Comparison of ENCODE assay signal across 20 cellular contexts in the genomic region with DNA sequence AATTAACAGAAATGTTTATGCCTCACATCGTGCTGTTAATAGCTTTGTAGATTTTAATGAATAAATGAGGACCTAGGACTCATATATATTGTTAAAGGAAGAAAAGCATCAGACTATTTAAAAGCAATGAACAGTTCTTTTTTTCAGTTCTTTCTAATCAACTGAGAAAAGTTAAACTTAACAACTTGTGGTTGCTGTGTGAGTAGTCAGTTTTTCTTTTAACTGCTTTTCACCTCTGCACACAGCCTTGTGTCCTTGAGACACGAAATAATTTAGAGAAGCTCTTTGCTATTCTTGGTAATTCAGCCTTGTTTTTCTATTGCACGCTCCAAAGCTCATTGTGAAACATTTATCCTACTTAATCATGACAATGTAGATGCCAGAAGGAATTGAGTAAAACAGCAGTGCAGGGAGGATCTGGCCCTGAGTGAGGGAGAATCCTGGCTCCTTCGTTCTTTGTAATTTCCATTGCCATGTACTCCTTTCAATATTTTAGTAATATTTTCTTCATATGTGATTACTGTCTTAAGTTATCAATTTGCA.
A peak's percentile ranks its signal among the peaks of the same experiment; 100 is the strongest.
DNase-seq lines count a peak whose midpoint lies in the region; ATAC-seq, FAIRE-seq and TF ChIP-seq lines count a peak whose summit lies in the region.
"Had no signal": no experiment of that assay in that cellular context is flagged by ENCODE, and none has a peak within 500 bp of the region (broad histone marks: within the 10 kb centered on the region; RNA-seq: fewer than 3 reads in every experiment).

No MANE protein-coding gene starts in this region.

- H4K20me1 ChIP-seq in GM12878 (ENCODE audit: control insufficient read depth, insufficient read depth) = no peaks in the 10 kb centered on the region

- TF ChIP-seq EP300 in GM12878 (IDR thresholded peaks at IDR 0.05; ENCODE audit: borderline replicate concordance in 1 of 2, control insufficient read depth in 1 of 2, low read depth in 2 of 2, low read length in 2 of 2) = no peak

- no peak for TF ChIP-seq RAD21 in GM12878 (IDR thresholded peaks at IDR 0.05; ENCODE audit: insufficient read depth, low read depth, low read length)

- CTCF ChIA-PET in GM12878 (lab: Yijun Ruan, JAX) = no interaction called here

- no peak for FAIRE-seq in GM12878 (lab: Jason Lieb, UNC)
- FAIRE-seq: endothelial cell of umbilical vein, K562 had no signal

- ATAC-seq in GM18519 (IDR thresholded peaks at IDR 0.05; ENCODE audit: low FRiP score, unreplicated experiment) (peak; percentile 39), HG02798 (IDR thresholded peaks at IDR 0.05; ENCODE audit: poor library complexity, unreplicated experiment) (peak; percentile 50), GM12878 (no peak), GM21737 (IDR thresholded peaks at IDR 0.05; ENCODE audit: unreplicated experiment) (no peak), HG02884 (IDR thresholded peaks at IDR 0.05; ENCODE audit: unreplicated experiment) (no peak)
- ATAC-seq: K562, Right ventricle myocardium inferior had no signal

- H3K9me3 ChIP-seq in GM12878 (replicated peaks; ENCODE audit: control insufficient read depth, insufficient read depth, low read length) = no peaks in the 10 kb centered on the region

- peak overlapping the region; percentile 37 for H3K27ac Mint-ChIP-seq in mesothelial cell of epicardium
- H3K27ac Mint-ChIP-seq: CD4-positive, alpha-beta T cell; HFFc6 had no signal

- H3K4me3 ChIP-seq in GM12878 = no peak overlapping the region
- H3K4me3 ChIP-seq: K562 had no signal

- H2AFZ ChIP-seq in GM12878 (ENCODE audit: control insufficient read depth, low read depth, low read length) = no peak overlapping the region; the same call in 1 of the 2 replicates

- peak overlapping the region; percentile 23; the same call in 1 of the 2 replicates for H3K4me2 ChIP-seq in GM12878 (ENCODE audit: control insufficient read depth, insufficient read depth)

- no peaks in the 10 kb centered on the region for H3K27me3 ChIP-seq in GM12878 (replicated peaks in 1 of 2; ENCODE audit: control insufficient read depth in 2 of 2, insufficient read depth in 2 of 2, low read length in 1 of 2)

- no peaks in the 10 kb centered on the region for H3K36me3 ChIP-seq in GM12878 (ENCODE audit: control insufficient read depth in 2 of 2, insufficient read depth in 2 of 2, low read length in 1 of 2)

- H3K4me1 ChIP-seq in GM12878 (ENCODE audit: control insufficient read depth, insufficient read depth, low read length) = no peaks in the 10 kb centered on the region

- no peaks in the 10 kb centered on the region for H3K36me3 Mint-ChIP-seq in mesothelial cell of epicardium

- no peak for TF ChIP-seq CTCF in GM12878 (IDR thresholded peaks at IDR 0.05 in 2 of 3, conservative IDR thresholded peaks at IDR 0.05 in 1 of 3; ENCODE audit: control insufficient read depth in 2 of 3, extremely low read depth in 1 of 3, insufficient read depth in 1 of 3, low read depth in 3 of 3, low read length in 3 of 3)
- TF ChIP-seq CTCF in mesothelial cell of epicardium (IDR thresholded peaks at IDR 0.05; ENCODE audit: unreplicated experiment) = no peak

- no peak overlapping the region for H3K9ac ChIP-seq in GM12878 (ENCODE audit: control insufficient read depth, insufficient read depth, low read length)

- DNase-seq in GM12878 (ENCODE audit: low read depth, low spot score) = no peak
- no peak for DNase-seq in mesothelial cell of epicardium (ENCODE audit: low spot score in 2 of 2, unreplicated experiment in 2 of 2)
- DNase-seq in RPMI8226 = no peak
- DNase-seq in cerebellar nuclear complex (lab: John Stamatoyannopoulos, UW) = no peak
- DNase-seq: ACHN; amniotic stem cell; CD4-positive, alpha-beta T cell; HFFc6; NCI-H2081 treated with DMSO at 0.1 percent for 48 hours; NCI-H748 treated with DMSO at 0.1 percent for 48 hours; nucleus accumbens; stimulated activated CD4-positive, alpha-beta T cell treated with anti-CD3 and anti-CD28 coated beads, Interleukin-4, amount 100 ng/mL, for 1 hour; substantia nigra had no signal

- H3K27me3 Mint-ChIP-seq in mesothelial cell of epicardium (ENCODE audit: low read depth) = no peaks in the 10 kb centered on the region
- H3K27me3 Mint-ChIP-seq: CD4-positive, alpha-beta T cell had no signal

- no peak overlapping the region for H3K4me3 Mint-ChIP-seq in mesothelial cell of epicardium
- H3K4me3 Mint-ChIP-seq: CD4-positive, alpha-beta T cell; HFFc6 had no signal

- in situ Hi-C loops in GM12878 (cut with MboI) = no loop called here

- H3K79me2 ChIP-seq in GM12878 (ENCODE audit: control insufficient read depth, insufficient read depth, low read length) = no peaks in the 10 kb centered on the region

- H3K9me3 Mint-ChIP-seq in mesothelial cell of epicardium = no peaks in the 10 kb centered on the region
- H3K9me3 Mint-ChIP-seq: CD4-positive, alpha-beta T cell had no signal

- SMC1A ChIA-PET in GM12878 (lab: Charles Lee; ENCODE audit: uncharacterized antibody, unreplicated experiment) = interaction anchor here (0.5 to 0.8 kb wide), 3 partner anchors 47 to 77 kb away, joined by 3 read pairs; no protein-coding TSS in a partner anchor

- POLR2A ChIA-PET in GM12878 (lab: Charles Lee) = interaction anchor here (0.6 to 1.1 kb wide), 2 partner anchors 14 to 185 kb away, joined by 3 to 5 read pairs; no protein-coding TSS in a partner anchor

- BruUV-seq in GM12878 (replicated peaks; lab: Mats Ljungman, UMichigan) = no TSS peak

- peaks cover 33% of the 10 kb centered on the region for H3K4me1 Mint-ChIP-seq in mesothelial cell of epicardium

- WGBS in GM12878 (ENCODE audit: insufficient coverage, insufficient replicate concordance, low lambda C conversion rate, missing lambda C conversion rate) = 22% methylated on average over 4 of the region's 4 CpGs

- TF ChIP-seq POLR2A in GM12878 (IDR thresholded peaks at IDR 0.05; ENCODE audit: low read depth, low read length) = no peak

- intact Hi-C loops in GM12878 (cut with micrococcal nuclease; ENCODE audit: unreplicated experiment) = no loop called here

- RAD21 ChIA-PET in GM12878 (lab: Charles Lee; ENCODE audit: unreplicated experiment) = no interaction called here

- no peak overlapping the region for H3K27ac ChIP-seq in GM12878 (ENCODE audit: control insufficient read depth, insufficient read depth)

TF ChIP-seq in GM12878, 131 proteins besides CTCF, POLR2A, EP300 and RAD21:
- TF ChIP-seq BRCA1 (IDR thresholded peaks at IDR 0.05; ENCODE audit: low read depth, low read length) (no peak), YBX1 (IDR thresholded peaks at IDR 0.05) (no peak), CBX3 (IDR thresholded peaks at IDR 0.05; ENCODE audit: borderline replicate concordance, low read depth) (no peak), JUND (IDR thresholded peaks at IDR 0.05; ENCODE audit: low read depth, low read length) (no peak), IKZF1 (conservative IDR thresholded peaks at IDR 0.05) (no peak), FOXM1 (IDR thresholded peaks at IDR 0.05; ENCODE audit: low read depth, low read length) (no peak)
- TF ChIP-seq, protein P1, sequence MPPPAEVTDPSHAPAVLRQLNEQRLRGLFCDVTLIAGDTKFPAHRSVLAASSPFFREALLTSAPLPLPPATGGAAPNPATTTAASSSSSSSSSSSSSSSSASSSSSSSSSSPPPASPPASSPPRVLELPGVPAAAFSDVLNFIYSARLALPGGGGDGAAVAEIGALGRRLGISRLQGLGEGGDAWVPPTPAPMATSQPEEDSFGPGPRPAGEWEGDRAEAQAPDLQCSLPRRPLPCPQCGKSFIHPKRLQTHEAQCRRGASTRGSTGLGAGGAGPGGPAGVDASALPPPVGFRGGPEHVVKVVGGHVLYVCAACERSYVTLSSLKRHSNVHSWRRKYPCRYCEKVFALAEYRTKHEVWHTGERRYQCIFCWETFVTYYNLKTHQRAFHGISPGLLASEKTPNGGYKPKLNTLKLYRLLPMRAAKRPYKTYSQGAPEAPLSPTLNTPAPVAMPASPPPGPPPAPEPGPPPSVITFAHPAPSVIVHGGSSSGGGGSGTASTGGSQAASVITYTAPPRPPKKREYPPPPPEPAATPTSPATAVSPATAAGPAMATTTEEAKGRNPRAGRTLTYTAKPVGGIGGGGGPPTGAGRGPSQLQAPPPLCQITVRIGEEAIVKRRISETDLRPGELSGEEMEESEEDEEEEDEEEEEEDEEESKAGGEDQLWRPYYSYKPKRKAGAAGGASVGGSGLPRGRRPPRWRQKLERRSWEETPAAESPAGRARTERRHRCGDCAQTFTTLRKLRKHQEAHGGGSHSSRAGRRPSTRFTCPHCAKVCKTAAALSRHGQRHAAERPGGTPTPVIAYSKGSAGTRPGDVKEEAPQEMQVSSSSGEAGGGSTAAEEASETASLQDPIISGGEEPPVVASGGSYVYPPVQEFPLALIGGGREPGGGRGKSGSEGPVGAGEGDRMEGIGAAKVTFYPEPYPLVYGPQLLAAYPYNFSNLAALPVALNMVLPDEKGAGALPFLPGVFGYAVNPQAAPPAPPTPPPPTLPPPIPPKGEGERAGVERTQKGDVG (CRISPR knock-in tag; IDR thresholded peaks at IDR 0.05) = no peak

Comparison
In these comparisons a context has a peak if more than half of its experiments do, and no peak if none do; other contexts are left out.
1. ATAC-seq: peak in GM18519 (single experiment) and HG02798 (single experiment); none in GM12878 (single experiment), GM21737 (single experiment) and HG02884 (single experiment).